8 cellular contexts compared by ENCODE assay signal in the genomic region with DNA sequence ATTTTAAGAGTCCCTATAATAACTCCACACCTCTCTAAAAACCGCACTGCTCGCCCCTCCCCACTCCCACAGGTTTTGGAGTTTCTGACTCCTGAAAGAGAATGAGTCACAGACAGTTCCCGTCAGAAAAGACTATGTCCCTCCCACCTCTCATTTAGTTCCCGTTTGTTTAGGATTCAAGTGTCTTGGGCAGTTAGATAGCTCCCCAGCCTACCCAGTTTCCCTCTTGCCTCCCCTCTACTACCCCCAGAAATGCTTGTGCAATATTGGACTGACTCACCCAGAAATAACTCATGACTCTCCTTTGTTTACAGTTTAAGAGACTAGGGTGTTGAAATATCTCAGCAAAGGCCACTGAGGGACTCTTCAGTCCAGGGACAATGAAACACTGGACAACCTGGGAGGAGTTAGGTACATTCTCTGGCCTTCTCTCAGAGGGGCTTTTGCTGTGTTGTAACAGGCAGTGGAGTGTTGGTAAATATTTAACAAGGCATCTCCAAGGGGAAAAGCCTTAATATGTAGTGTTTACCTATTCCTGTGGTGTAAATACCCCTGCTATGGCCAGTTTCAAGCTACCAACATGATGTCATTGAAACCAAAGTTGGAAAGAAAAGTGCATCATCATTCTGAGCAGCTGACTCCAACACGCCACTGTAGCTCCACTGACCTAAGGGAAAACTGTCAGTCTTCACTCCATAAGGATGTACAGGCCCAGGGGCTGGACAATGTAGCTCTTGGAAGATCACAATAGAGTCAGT.
DNase-seq lines count a peak whose midpoint lies in the region.

No MANE protein-coding gene starts in this region.

- H3K36me3 Mint-ChIP-seq in CD4-positive, alpha-beta memory T cell, result peaks cover 0 to 1% of the 10 kb centered on the region in 2 donors
- peaks cover 17% of the 10 kb centered on the region for H3K36me3 Mint-ChIP-seq in activated CD4-positive, alpha-beta T cell treated with anti-CD3 and anti-CD28 coated beads, Interleukin-2, amount 10 ng/mL, durations not matched to agents 7 days and 5 days (ENCODE audit: low read depth)

- H3K4me1 ChIP-seq in CD4-positive, alpha-beta memory T cell (ENCODE audit: insufficient read depth, low read length), result peaks cover 22% of the 10 kb centered on the region
- H3K4me1 ChIP-seq in GM23248 (ENCODE audit: insufficient read depth), result peaks cover 52% of the 10 kb centered on the region
- H3K4me1 ChIP-seq in mucosa of rectum (ENCODE audit: control insufficient read depth in 2 of 2, insufficient read depth in 2 of 2, low read length in 2 of 2), result peaks cover 14 to 27% of the 10 kb centered on the region in 2 donors

- no peaks in the 10 kb centered on the region for H3K36me3 ChIP-seq in CD4-positive, alpha-beta memory T cell (ENCODE audit: insufficient read depth, low read length)
- no peaks in the 10 kb centered on the region for H3K36me3 ChIP-seq in GM23248 (ENCODE audit: low read depth)
- no peaks in the 10 kb centered on the region for H3K36me3 ChIP-seq in mucosa of rectum (ENCODE audit: control insufficient read depth in 2 of 2, insufficient read depth in 2 of 2, low read length in 2 of 2)

- peak overlapping the region; percentile 45 for H2AFZ ChIP-seq in GM23248

- in situ Hi-C loops in GM23248 (cut with MboI), result loop anchor here (10.0 kb wide), 1 partner anchor 101 kb away; a partner anchor contains a TSS

- no peak overlapping the region for H3K27ac ChIP-seq in CD4-positive, alpha-beta memory T cell (ENCODE audit: low read depth, low read length)
- H3K27ac ChIP-seq in GM23248, result peak overlapping the region; percentile 95
- H3K27ac ChIP-seq in mucosa of rectum (ENCODE audit: low read depth in 2 of 2, low read length in 2 of 2), result peak overlapping the region; percentile 85 to 87

- POLR2A ChIA-PET in CD4-positive, alpha-beta memory T cell (lab: Charles Lee; ENCODE audit: partially characterized antibody), result interaction anchor here (0.9 to 14.5 kb wide), 4 partner anchors 83 to 142 kb away, joined by 3 to 1104 read pairs (median 301); a partner anchor contains a TSS
- POLR2A ChIA-PET in activated CD4-positive, alpha-beta T cell treated with anti-CD3 and anti-CD28 coated beads, Interleukin-2, amount 10 ng/mL, durations not matched to agents 7 days and 5 days (lab: Charles Lee), result no interaction called here

- H3K27me3 Mint-ChIP-seq in CD4-positive, alpha-beta memory T cell, result no peaks in the 10 kb centered on the region
- H3K27me3 Mint-ChIP-seq in activated CD4-positive, alpha-beta T cell treated with anti-CD3 and anti-CD28 coated beads, Interleukin-2, amount 10 ng/mL, durations not matched to agents 7 days and 5 days, result no peaks in the 10 kb centered on the region

- H3F3A ChIP-seq in GM23248 (ENCODE audit: insufficient read depth), result peaks cover 45% of the 10 kb centered on the region

- no peaks in the 10 kb centered on the region for H3K9me2 ChIP-seq in GM23248 (ENCODE audit: insufficient read depth)

- H3K4me3 ChIP-seq in CD4-positive, alpha-beta memory T cell (ENCODE audit: low read length in 2 of 2), result no peak overlapping the region
- no peak overlapping the region for H3K4me3 ChIP-seq in GM23248
- no peak overlapping the region for H3K4me3 ChIP-seq in mucosa of rectum (ENCODE audit: low read length in 2 of 2)

- DNase-seq in CD4-positive, alpha-beta memory T cell, result peak in 1 of 5 donors; percentile 61
- DNase-seq in GM23248, result peak; percentile 99
- peak; percentile 100 for DNase-seq in MV-4-11 (lab: John Stamatoyannopoulos, UW)
- peak; percentile 28 for DNase-seq in activated CD4-positive, alpha-beta T cell treated with anti-CD3 and anti-CD28 coated beads, Interleukin-2, amount 10 ng/mL, durations not matched to agents 7 days and 5 days
- DNase-seq in effector CD4-positive, alpha-beta T cell, result peak; percentile 14
- DNase-seq in stimulated activated CD8-positive, alpha-beta memory T cell treated with anti-CD3 and anti-CD28 coated beads, Interleukin-7, amount 100 ng/mL, for 48 hours (ENCODE audit: extremely low read depth in 1 of 2, low read depth in 1 of 2), result peak; percentile 62 to 79
- DNase-seq in NAMALWA (ENCODE audit: low spot score), result no peak

- H3K27ac Mint-ChIP-seq in CD4-positive, alpha-beta memory T cell, result peak overlapping the region; percentile 0 to 86 (median 54)
- H3K27ac Mint-ChIP-seq in activated CD4-positive, alpha-beta T cell treated with anti-CD3 and anti-CD28 coated beads, Interleukin-2, amount 10 ng/mL, durations not matched to agents 7 days and 5 days, result peak overlapping the region; percentile 52

- peaks cover 41% of the 10 kb centered on the region for H3K79me2 ChIP-seq in GM23248 (ENCODE audit: insufficient read depth)

- H3K9ac ChIP-seq in GM23248 (peak overlapping the region; percentile 75), mucosa of rectum (ENCODE audit: low read depth in 1 of 2, low read length in 2 of 2) (peak overlapping the region in 1 of 2 donors; percentile 15)

- peak overlapping the region in 2 of 8 donors; percentile 30 to 33 for H3K4me3 Mint-ChIP-seq in CD4-positive, alpha-beta memory T cell
- no peak overlapping the region for H3K4me3 Mint-ChIP-seq in activated CD4-positive, alpha-beta T cell treated with anti-CD3 and anti-CD28 coated beads, Interleukin-2, amount 10 ng/mL, durations not matched to agents 7 days and 5 days

- H3K27me3 ChIP-seq in CD4-positive, alpha-beta memory T cell (ENCODE audit: insufficient read depth, low read length), result no peaks in the 10 kb centered on the region
- no peaks in the 10 kb centered on the region for H3K27me3 ChIP-seq in GM23248 (replicated peaks; ENCODE audit: insufficient read depth)
- H3K27me3 ChIP-seq in mucosa of rectum (ENCODE audit: control insufficient read depth in 2 of 2, insufficient read depth in 2 of 2, low read length in 2 of 2), result no peaks in the 10 kb centered on the region

- H3K4me2 ChIP-seq in GM23248 (ENCODE audit: unreplicated experiment), result peak overlapping the region; percentile 18

- intact Hi-C loops in CD4-positive, alpha-beta memory T cell (cut with micrococcal nuclease), result no loop called here

- no peaks in the 10 kb centered on the region for H4K20me1 ChIP-seq in GM23248 (ENCODE audit: insufficient read depth)

- H3K4me1 Mint-ChIP-seq in CD4-positive, alpha-beta memory T cell, result peaks cover 14 to 29% (median 21%) of the 10 kb centered on the region in 4 donors
- peaks cover 44% of the 10 kb centered on the region for H3K4me1 Mint-ChIP-seq in activated CD4-positive, alpha-beta T cell treated with anti-CD3 and anti-CD28 coated beads, Interleukin-2, amount 10 ng/mL, durations not matched to agents 7 days and 5 days

- CTCF ChIA-PET in CD4-positive, alpha-beta memory T cell (lab: Charles Lee; ENCODE audit: partially characterized antibody), result interaction anchor here (0.7 to 2.0 kb wide), 3 partner anchors 103 to 1771 kb away, joined by 3 to 8 read pairs (median 3); no protein-coding TSS in a partner anchor
- CTCF ChIA-PET in activated CD4-positive, alpha-beta T cell treated with anti-CD3 and anti-CD28 coated beads, Interleukin-2, amount 10 ng/mL, durations not matched to agents 7 days and 5 days (lab: Charles Lee), result interaction anchor here (1.1 to 11.9 kb wide), 4 partner anchors 8 to 150 kb away, joined by 3 to 246 read pairs (median 4); no protein-coding TSS in a partner anchor

- no peaks in the 10 kb centered on the region for H3K9me3 ChIP-seq in CD4-positive, alpha-beta memory T cell (ENCODE audit: control insufficient read depth in 1 of 2, low read length in 2 of 2)
- H3K9me3 ChIP-seq in GM23248 (ENCODE audit: low read depth), result no peaks in the 10 kb centered on the region
- no peaks in the 10 kb centered on the region for H3K9me3 ChIP-seq in mucosa of rectum (ENCODE audit: control insufficient read depth in 2 of 2, low read length in 2 of 2)

- H3K9me3 Mint-ChIP-seq in CD4-positive, alpha-beta memory T cell, result no peaks in the 10 kb centered on the region
- no peaks in the 10 kb centered on the region for H3K9me3 Mint-ChIP-seq in activated CD4-positive, alpha-beta T cell treated with anti-CD3 and anti-CD28 coated beads, Interleukin-2, amount 10 ng/mL, durations not matched to agents 7 days and 5 days

- WGBS in GM23248 (ENCODE audit: low coverage in 1 of 2, low lambda C conversion rate in 2 of 2, missing lambda C conversion rate in 2 of 2), 2 experiments, result 0 to 1% methylated on average over 5 of the region's 5 CpGs
